Comparison of ENCODE assay signal across 8 cellular contexts in genomic region chr4:107721436-107722090, GRCh38. TPM values are rescaled to one million over a fixed set of nuclear protein-coding genes. Genes with fewer than 3 reads are reported as not detected.
DNase-seq lines count a peak whose midpoint lies in the region; ATAC-seq and TF ChIP-seq lines count a peak whose summit lies in the region.

No MANE protein-coding gene starts in this region.

- H3K36me3 ChIP-seq in cardiac muscle cell, result no peaks in the 10 kb centered on the region

- DNase-seq in NCI-H1436 (lab: John Stamatoyannopoulos, UW) (peak; percentile 14), NCI-H1436 treated with DMSO at 0.1 percent for 48 hours (lab: John Stamatoyannopoulos, UW) (no peak), activated T-cell treated with anti-CD3 and anti-CD28 coated beads for 4 hours (peak; percentile 45), cardiac muscle cell (ENCODE audit: low read depth in 1 of 2, low spot score in 1 of 2) (peak in 1 of 2 donors; percentile 22), SKM-1 (lab: John Stamatoyannopoulos, UW; ENCODE audit: unreplicated experiment) (no peak), cerebellar nuclear complex (lab: John Stamatoyannopoulos, UW) (no peak)
- DNase-seq in stimulated activated CD4-positive, alpha-beta T cell treated with anti-CD3 and anti-CD28 coated beads, Interleukin-15, amount 100 ng/mL, for 48 hours (ENCODE audit: low read depth in 2 of 2), result peak; percentile 19 to 25

- H3K9me3 ChIP-seq in cardiac muscle cell (ENCODE audit: low read depth), result no peaks in the 10 kb centered on the region

- no peak overlapping the region for H3K27ac ChIP-seq in cardiac muscle cell

- no peak for ATAC-seq in HG02938 (IDR thresholded peaks at IDR 0.05; ENCODE audit: unreplicated experiment)

- H3K27me3 ChIP-seq in cardiac muscle cell, result no peaks in the 10 kb centered on the region

- no peak for TF ChIP-seq CTCF in cardiac muscle cell (IDR thresholded peaks at IDR 0.05; ENCODE audit: low read depth, low read length)

- H3K4me1 ChIP-seq in cardiac muscle cell (ENCODE audit: low read depth), result peaks cover 3% of the 10 kb centered on the region

- H3K4me3 ChIP-seq in cardiac muscle cell, result peak overlapping the region; percentile 52

RNA-seq across cellular contexts. Expression of gene PAPSS1, which starts 1.5 kb away (rescaled TPM):
- total RNA-seq in cardiac muscle cell, result 25.4 and 28.6 TPM in 2 replicates
- polyA plus RNA-seq in cardiac muscle cell, result 40.6 and 46.4 TPM in 2 replicates

Comparison
In these comparisons a context has a peak if more than half of its experiments do, and no peak if none do; other contexts are left out.
1. DNase-seq: peak in NCI-H1436 (single experiment), activated T-cell treated with anti-CD3 and anti-CD28 coated beads for 4 hours (single experiment) and stimulated activated CD4-positive, alpha-beta T cell treated with anti-CD3 and anti-CD28 coated beads, Interleukin-15, amount 100 ng/mL, for 48 hours (2 of 2); none in NCI-H1436 treated with DMSO at 0.1 percent for 48 hours (single experiment), SKM-1 (single experiment) and cerebellar nuclear complex (0 of 2).